In genomic region chr16:57535680-57536305, GRCh38 we compare ENCODE assay signal across 8 cellular contexts. TPM values are rescaled to one million over a fixed set of nuclear protein-coding genes. Genes with fewer than 3 reads are reported as not detected.
DNase-seq lines count a peak whose midpoint lies in the region; ATAC-seq and TF ChIP-seq lines count a peak whose summit lies in the region.

No MANE protein-coding gene starts in this region.

- peaks cover 23% of the 10 kb centered on the region for H3K4me1 ChIP-seq in HUES64 (ENCODE audit: insufficient read depth, low read length)

- TF ChIP-seq EP300 in neural cell (conservative IDR thresholded peaks at IDR 0.05; ENCODE audit: poor library complexity, severe bottlenecking), result no peak

- H3K4me3 ChIP-seq in HUES64 (ENCODE audit: low read length) (peak overlapping the region; percentile 68), neural cell (ENCODE audit: low read length) (peak overlapping the region; percentile 72)

- TF ChIP-seq CTCF in neural cell (IDR thresholded peaks at IDR 0.05; ENCODE audit: poor library complexity, severe bottlenecking), result peak; percentile 13

- H2AFZ ChIP-seq in neural cell (ENCODE audit: low read depth, low read length), result no peak overlapping the region

- H3K9me2 ChIP-seq in neural cell (ENCODE audit: insufficient read depth, low read length), result no peaks in the 10 kb centered on the region

- H3K27me3 ChIP-seq in HUES64 (ENCODE audit: insufficient read depth, low read length), result peaks cover 6% of the 10 kb centered on the region; the same call in 1 of the 2 replicates
- H3K27me3 ChIP-seq in neural cell (ENCODE audit: insufficient read depth, low read depth, low read length), result peaks cover 13% of the 10 kb centered on the region

- peak; percentile 97 for DNase-seq in DMS 273 (lab: John Stamatoyannopoulos, UW; ENCODE audit: unreplicated experiment)
- peak; percentile 94 for DNase-seq in RPMI8226
- DNase-seq in activated T-helper 9 cell treated with anti-CD3 and anti-CD28 coated beads, Interleukin-2, amount 50 U/mL, for 16 hours (ENCODE audit: low read depth), result peak; percentile 94
- peak; percentile 80 for DNase-seq in fibroblast of the conjunctiva (ENCODE audit: low read depth)
- DNase-seq in stimulated activated naive CD8-positive, alpha-beta T cell treated with anti-CD3 and anti-CD28 coated beads, Interleukin-15, Interleukin-2, amounts not matched to agents 100 U/mL and 50 U/mL, for 24 hours, result peak; percentile 96

- H3K4me2 ChIP-seq in neural cell (ENCODE audit: low read length), result peak overlapping the region; percentile 30

- H3K9ac ChIP-seq in HUES64 (ENCODE audit: low read depth, low read length) (peak overlapping the region; percentile 91), neural cell (ENCODE audit: low read length) (peak overlapping the region; percentile 42)

- H3K36me3 ChIP-seq in HUES64 (ENCODE audit: insufficient read depth, low read length) (no peaks in the 10 kb centered on the region), neural cell (ENCODE audit: insufficient read depth, low read length) (no peaks in the 10 kb centered on the region)

- peaks cover 5% of the 10 kb centered on the region for H3F3A ChIP-seq in neural cell (ENCODE audit: insufficient read depth, low read length, poor library complexity, severe bottlenecking)

- no peaks in the 10 kb centered on the region for H4K20me1 ChIP-seq in neural cell (ENCODE audit: insufficient read depth)

- 2% methylated on average over 33 of the region's 50 CpGs for WGBS in HUES64

- no peak for TF ChIP-seq RAD21 in neural cell (conservative IDR thresholded peaks at IDR 0.05)

- ATAC-seq in GM21515 (IDR thresholded peaks at IDR 0.05; ENCODE audit: unreplicated experiment), result peak; percentile 64
- peak; percentile 83 for ATAC-seq in stimulated activated naive CD8-positive, alpha-beta T cell treated with anti-CD3 and anti-CD28 coated beads, Interleukin-15, Interleukin-2, amounts not matched to agents 100 U/mL and 50 U/mL, for 24 hours

- H3K79me2 ChIP-seq in neural cell (replicated peaks; ENCODE audit: insufficient read depth, low read length), result no peaks in the 10 kb centered on the region

- H3K9me3 ChIP-seq in HUES64 (ENCODE audit: insufficient read depth, low read depth, low read length), result no peaks in the 10 kb centered on the region
- H3K9me3 ChIP-seq in neural cell (ENCODE audit: low read length), result no peaks in the 10 kb centered on the region

- H3K27ac ChIP-seq in HUES64 (ENCODE audit: low read depth, low read length) (peak overlapping the region; percentile 98), neural cell (ENCODE audit: low read length) (no peak overlapping the region)

TF ChIP-seq in neural cell, 6 proteins besides CTCF, POLR2A, EP300 and RAD21:
- TF ChIP-seq TAF1 (IDR thresholded peaks at IDR 0.05; ENCODE audit: low read depth), result no peak
- TF ChIP-seq POLR2AphosphoS5 (IDR thresholded peaks at IDR 0.05), result no peak
- no peak for TF ChIP-seq MXI1 (conservative IDR thresholded peaks at IDR 0.05; ENCODE audit: poor library complexity, severe bottlenecking)
- no peak for TF ChIP-seq SMC3 (conservative IDR thresholded peaks at IDR 0.05; ENCODE audit: poor library complexity)
- TF ChIP-seq EZH2 (IDR thresholded peaks at IDR 0.05; ENCODE audit: borderline replicate concordance, insufficient read depth, low read length, poor library complexity, severe bottlenecking), result no peak
- TF ChIP-seq, protein P1, sequence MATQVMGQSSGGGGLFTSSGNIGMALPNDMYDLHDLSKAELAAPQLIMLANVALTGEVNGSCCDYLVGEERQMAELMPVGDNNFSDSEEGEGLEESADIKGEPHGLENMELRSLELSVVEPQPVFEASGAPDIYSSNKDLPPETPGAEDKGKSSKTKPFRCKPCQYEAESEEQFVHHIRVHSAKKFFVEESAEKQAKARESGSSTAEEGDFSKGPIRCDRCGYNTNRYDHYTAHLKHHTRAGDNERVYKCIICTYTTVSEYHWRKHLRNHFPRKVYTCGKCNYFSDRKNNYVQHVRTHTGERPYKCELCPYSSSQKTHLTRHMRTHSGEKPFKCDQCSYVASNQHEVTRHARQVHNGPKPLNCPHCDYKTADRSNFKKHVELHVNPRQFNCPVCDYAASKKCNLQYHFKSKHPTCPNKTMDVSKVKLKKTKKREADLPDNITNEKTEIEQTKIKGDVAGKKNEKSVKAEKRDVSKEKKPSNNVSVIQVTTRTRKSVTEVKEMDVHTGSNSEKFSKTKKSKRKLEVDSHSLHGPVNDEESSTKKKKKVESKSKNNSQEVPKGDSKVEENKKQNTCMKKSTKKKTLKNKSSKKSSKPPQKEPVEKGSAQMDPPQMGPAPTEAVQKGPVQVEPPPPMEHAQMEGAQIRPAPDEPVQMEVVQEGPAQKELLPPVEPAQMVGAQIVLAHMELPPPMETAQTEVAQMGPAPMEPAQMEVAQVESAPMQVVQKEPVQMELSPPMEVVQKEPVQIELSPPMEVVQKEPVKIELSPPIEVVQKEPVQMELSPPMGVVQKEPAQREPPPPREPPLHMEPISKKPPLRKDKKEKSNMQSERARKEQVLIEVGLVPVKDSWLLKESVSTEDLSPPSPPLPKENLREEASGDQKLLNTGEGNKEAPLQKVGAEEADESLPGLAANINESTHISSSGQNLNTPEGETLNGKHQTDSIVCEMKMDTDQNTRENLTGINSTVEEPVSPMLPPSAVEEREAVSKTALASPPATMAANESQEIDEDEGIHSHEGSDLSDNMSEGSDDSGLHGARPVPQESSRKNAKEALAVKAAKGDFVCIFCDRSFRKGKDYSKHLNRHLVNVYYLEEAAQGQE (IDR thresholded peaks at IDR 0.05; ENCODE audit: borderline replicate concordance), result no peak
TF ChIP-seq in neural cell: peak in this region for 0.

RNA-seq across cellular contexts. Expression of gene CCDC102A, which starts 0.6 kb away (rescaled TPM):
- 6.1 TPM for polyA plus RNA-seq in HUES64 (2013, experiment 1 of 2)
- polyA plus RNA-seq in HUES64 (2013, experiment 2 of 2), result 4.8 TPM
- 0.20 TPM in 1 of 2 replicates, not detected in the other for polyA plus RNA-seq in neural cell
- 0.35 TPM in 1 of 2 replicates, not detected in the other for polyA minus RNA-seq in neural cell

RNA-seq across cellular contexts. Expression of gene ADGRG5, which starts 6.7 kb away (rescaled TPM):
- polyA plus RNA-seq in HUES64 (2013, experiment 1 of 2), result 6.3 TPM
- polyA plus RNA-seq in HUES64 (2013, experiment 2 of 2), result 4.1 TPM
- 0.19 and 0.58 TPM in 2 replicates for polyA plus RNA-seq in neural cell
- not detected in 2 replicates for polyA minus RNA-seq in neural cell

RNA-seq across cellular contexts. Expression of gene DOK4, which starts 49.5 kb away (rescaled TPM):
- 18.2 TPM for polyA plus RNA-seq in HUES64 (2013, experiment 1 of 2)
- 21.0 TPM for polyA plus RNA-seq in HUES64 (2013, experiment 2 of 2)
- 214 and 250 TPM in 2 replicates for polyA plus RNA-seq in neural cell
- polyA minus RNA-seq in neural cell, result 101 and 102 TPM in 2 replicates
